17 cellular contexts compared by ENCODE assay signal in the genomic region with DNA sequence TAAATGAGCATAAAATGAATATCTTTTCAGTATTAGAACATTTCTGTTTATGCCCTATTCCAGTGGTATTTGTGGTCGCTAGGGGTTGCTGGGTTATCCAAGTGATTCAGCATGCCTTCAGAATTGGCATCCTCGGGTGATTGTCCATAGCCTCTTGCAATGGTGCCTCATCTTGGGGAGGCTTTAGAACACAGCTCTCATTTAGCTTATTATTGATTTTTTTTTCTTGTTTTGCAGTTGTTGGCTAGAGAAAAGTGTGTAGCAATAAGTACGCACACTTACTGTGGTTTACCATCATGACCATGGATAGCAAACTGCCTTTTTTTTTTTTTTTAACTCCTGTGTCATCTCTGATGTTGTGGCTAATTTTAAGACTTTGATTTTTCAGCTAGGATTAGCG. TPM values are rescaled to one million over a fixed set of nuclear protein-coding genes. Genes with fewer than 3 reads are reported as not detected.
DNase-seq lines count a peak whose midpoint lies in the region; TF ChIP-seq lines count a peak whose summit lies in the region.
"Had no signal": no experiment of that assay in that cellular context is flagged by ENCODE, and none has a peak within 500 bp of the region (broad histone marks: within the 10 kb centered on the region; RNA-seq: fewer than 3 reads in every experiment).

No MANE protein-coding gene starts in this region.

- no peaks in the 10 kb centered on the region for H3K4me1 ChIP-seq in testis
- H3K4me1 ChIP-seq: BLaER1, esophagus squamous epithelium had no signal

- no peak overlapping the region for H3K4me3 ChIP-seq in testis
- H3K4me3 ChIP-seq: BLaER1, esophagus squamous epithelium, lung, ovary had no signal

- no peak overlapping the region for H3K27ac ChIP-seq in testis
- H3K27ac ChIP-seq: BLaER1, esophagus squamous epithelium, ovary had no signal

- DNase-seq in Daoy (ENCODE audit: low read depth) (peak; percentile 54), LHCN-M2 (ENCODE audit: low read depth) (peak; percentile 89), amniotic epithelial cell (ENCODE audit: low read depth) (peak; percentile 57), myocyte (ENCODE audit: low read depth) (peak; percentile 57), NCI-H446 treated with DMSO at 0.1 percent for 48 hours (lab: John Stamatoyannopoulos, UW) (no peak), testis (no peak), HT-29 (ENCODE audit: low spot score) (no peak)
- DNase-seq: activated CD8-positive, alpha-beta memory T cell treated with anti-CD3 and anti-CD28 coated beads, Interleukin-2, amount 10 ng/mL, durations not matched to agents 7 days and 5 days; activated effector memory CD4-positive, alpha-beta T cell treated with Interleukin-2 at 50 U/mL for 16 hours; effector CD4-positive, alpha-beta T cell; esophagus squamous epithelium; naive B cell; NCI-H187 treated with DMSO at 0.1 percent for 48 hours; NCI-H524; ovary had no signal

- no peaks in the 10 kb centered on the region for H3K9me3 ChIP-seq in testis
- H3K9me3 ChIP-seq: BLaER1, esophagus squamous epithelium, ovary had no signal

- 87 to 97% methylated on average over 4 of the region's 4 CpGs for WGBS in testis, 2 donors

- no peak for TF ChIP-seq CTCF in testis (IDR thresholded peaks at IDR 0.05)

- intact Hi-C loops in testis (cut with DNase I; ENCODE audit: low total_unique reads): no loop called here

- H3K36me3 ChIP-seq in testis (ENCODE audit: low read depth, missing control alignments): no peaks in the 10 kb centered on the region
- H3K36me3 ChIP-seq: ovary had no signal

- no peak for TF ChIP-seq POLR2A in testis (IDR thresholded peaks at IDR 0.05)

- H3K27me3 ChIP-seq in testis: no peaks in the 10 kb centered on the region
- H3K27me3 ChIP-seq: BLaER1, esophagus squamous epithelium, ovary had no signal

RNA-seq across cellular contexts. Expression of a gene that starts 33.6 kb away (rescaled TPM):
- total RNA-seq in Daoy (2014; rRNA removed; shearing (Covaris generic)): 7.9 and 11.7 TPM in 2 replicates
- total RNA-seq in LHCN-M2 (2014; rRNA removed) (14.1 and 14.9 TPM in 2 replicates), myocyte (11.2 and 11.6 TPM in 2 replicates), testis (10 to 100 TPM; 17.8 to 22.8 TPM)
- polyA plus RNA-seq in LHCN-M2 (2012): 7.0 TPM
- 14.3 TPM for polyA plus RNA-seq in myocyte (2012)
- polyA plus RNA-seq in testis (ENCODE audit: insufficient read depth, low read depth, low replicate concordance): 58.7 TPM
- total RNA-seq in HT-29 (2014; rRNA removed; shearing (Covaris generic)): 4.4 and 5.2 TPM in 2 replicates

RNA-seq across cellular contexts. Expression of a gene that starts 35.5 kb away (rescaled TPM):
- total RNA-seq in Daoy (2014; rRNA removed; shearing (Covaris generic)): 29.0 and 43.0 TPM in 2 replicates
- total RNA-seq in LHCN-M2 (2014; rRNA removed) (51.2 and 51.6 TPM in 2 replicates), myocyte (27.2 and 32.4 TPM in 2 replicates), testis (10 to 100 TPM; 10.1 to 25.6 TPM)
- 26.4 TPM for polyA plus RNA-seq in LHCN-M2 (2012)
- polyA plus RNA-seq in myocyte (2012): 22.9 TPM
- 27.4 TPM for polyA plus RNA-seq in testis (ENCODE audit: insufficient read depth, low read depth, low replicate concordance)
- 0.03 and 0.55 TPM in 2 replicates for total RNA-seq in HT-29 (2014; rRNA removed; shearing (Covaris generic))

Comparison
In these comparisons a context has a peak if more than half of its experiments do, and no peak if none do; other contexts are left out.
1. DNase-seq: peak in Daoy (single experiment), LHCN-M2 (single experiment), amniotic epithelial cell (single experiment) and myocyte (single experiment); none in NCI-H446 treated with DMSO at 0.1 percent for 48 hours (single experiment), testis (single experiment) and HT-29 (single experiment).